23 cellular contexts compared by ENCODE assay signal in genomic region chr13:29494520-29494919, GRCh38.
"Had no signal": no experiment of that assay in that cellular context is flagged by ENCODE, and none has a peak within 500 bp of the region (broad histone marks: within the 10 kb centered on the region; RNA-seq: fewer than 3 reads in every experiment).

No MANE protein-coding gene starts in this region.

- H3K79me2 ChIP-seq: hepatocyte had no signal

- H2AFZ ChIP-seq: hepatocyte had no signal

- H3K27ac Mint-ChIP-seq: naive thymus-derived CD4-positive, alpha-beta T cell; natural killer cell treated with Interleukin-12 subunit alpha and Interleukin-12 subunit beta and Interleukin-15 and Interleukin-18, amount 100 ng/mL, for 72 hours; stimulated activated effector memory CD8-positive, alpha-beta T cell treated with anti-CD3 and anti-CD28 coated beads, Interleukin-12 subunit alpha, Interleukin-12 subunit beta, amount 100 ng/mL, for 72 hours; type B pancreatic cell had no signal

- H3K27ac ChIP-seq: hepatocyte, left ventricle myocardium inferior, pancreas, prostate gland, skin epidermis, tibial nerve, vagina had no signal

- H3K9me3 Mint-ChIP-seq: naive thymus-derived CD4-positive, alpha-beta T cell; natural killer cell treated with Interleukin-12 subunit alpha and Interleukin-12 subunit beta and Interleukin-15 and Interleukin-18, amount 100 ng/mL, for 72 hours; neural crest cell; stimulated activated effector memory CD8-positive, alpha-beta T cell treated with anti-CD3 and anti-CD28 coated beads, Interleukin-12 subunit alpha, Interleukin-12 subunit beta, amount 100 ng/mL, for 72 hours; stimulated activated naive CD8-positive, alpha-beta T cell treated with anti-CD3 and anti-CD28 coated beads, Interleukin-15, amount 100 ng/mL, for 72 hours; type B pancreatic cell had no signal

- H3K4me2 ChIP-seq: hepatocyte had no signal

- H3K4me1 ChIP-seq: prostate gland had no signal

- H3K36me3 Mint-ChIP-seq: naive thymus-derived CD4-positive, alpha-beta T cell; natural killer cell treated with Interleukin-12 subunit alpha and Interleukin-12 subunit beta and Interleukin-15 and Interleukin-18, amount 100 ng/mL, for 72 hours; stimulated activated effector memory CD8-positive, alpha-beta T cell treated with anti-CD3 and anti-CD28 coated beads, Interleukin-12 subunit alpha, Interleukin-12 subunit beta, amount 100 ng/mL, for 72 hours had no signal

- ATAC-seq: natural killer cell treated with Interleukin-12 subunit alpha and Interleukin-12 subunit beta and Interleukin-15 and Interleukin-18, amount 100 ng/mL, for 72 hours; pancreas; right cardiac atrium; stimulated activated effector memory CD8-positive, alpha-beta T cell treated with anti-CD3 and anti-CD28 coated beads, Interleukin-12 subunit alpha, Interleukin-12 subunit beta, amount 100 ng/mL, for 72 hours; stimulated activated naive CD8-positive, alpha-beta T cell treated with anti-CD3 and anti-CD28 coated beads, Interleukin-15, amount 100 ng/mL, for 72 hours had no signal

- H3K4me3 ChIP-seq: hepatocyte, left ventricle myocardium inferior, lung, mucosa of descending colon, pancreas, prostate gland, skin epidermis, tibial nerve, vagina had no signal

- DNase-seq: islet precursor cell; left ventricle myocardium inferior; midbrain; mucosa of descending colon; naive thymus-derived CD4-positive, alpha-beta T cell; nucleus accumbens; pancreas; retina; right cardiac atrium; stimulated activated CD4-positive, alpha-beta T cell treated with anti-CD3 and anti-CD28 coated beads, Interleukin-4, amount 100 ng/mL, for 24 hours; stimulated activated naive CD4-positive, alpha-beta T cell treated with Interleukin-2 at 50 U/mL for 16 hours; stimulated activated naive CD8-positive, alpha-beta T cell treated with anti-CD3 and anti-CD28 coated beads, Interleukin-15, amount 100 ng/mL, for 72 hours; substantia nigra had no signal

- H3K9me3 ChIP-seq: left ventricle myocardium inferior, mucosa of descending colon, pancreas, prostate gland, tibial nerve, vagina had no signal

- H3K4me3 Mint-ChIP-seq: naive thymus-derived CD4-positive, alpha-beta T cell; natural killer cell treated with Interleukin-12 subunit alpha and Interleukin-12 subunit beta and Interleukin-15 and Interleukin-18, amount 100 ng/mL, for 72 hours; neural crest cell; stimulated activated effector memory CD8-positive, alpha-beta T cell treated with anti-CD3 and anti-CD28 coated beads, Interleukin-12 subunit alpha, Interleukin-12 subunit beta, amount 100 ng/mL, for 72 hours; stimulated activated naive CD8-positive, alpha-beta T cell treated with anti-CD3 and anti-CD28 coated beads, Interleukin-15, amount 100 ng/mL, for 72 hours; type B pancreatic cell had no signal

- H3K36me3 ChIP-seq: pancreas, prostate gland, tibial nerve, vagina had no signal

- H3K27me3 ChIP-seq: hepatocyte, pancreas, tibial nerve, vagina had no signal
